ENCODE assay signal across 28 cellular contexts in genomic region chr11:116416852-116417251, GRCh38.
"Had no signal": no experiment of that assay in that cellular context is flagged by ENCODE, and none has a peak within 500 bp of the region (broad histone marks: within the 10 kb centered on the region; RNA-seq: fewer than 3 reads in every experiment).

No MANE protein-coding gene starts in this region.

- H3K4me3 ChIP-seq: stomach, suprapubic skin, testis, thoracic aorta, thyroid gland, tibial artery, tibial nerve, transverse colon, upper lobe of left lung, upper lobe of right lung, uterus, vagina had no signal

- H3K27me3 ChIP-seq: suprapubic skin, testis, thyroid gland, tibial nerve, transverse colon, upper lobe of left lung, upper lobe of right lung, uterus, vagina had no signal

- H3K4me3 Mint-ChIP-seq: stimulated activated effector memory CD8-positive, alpha-beta T cell treated with anti-CD3 and anti-CD28 coated beads, Interleukin-12 subunit alpha, Interleukin-12 subunit beta, amount 100 ng/mL, for 72 hours; stimulated activated memory B cell treated with anti-CD40 and anti-IgM and Interleukin-4, amounts not matched to agents 10 μg/mL and 1 μg/mL and 100 μg/mL, for 72 hours; stimulated activated naive B cell treated with anti-CD40 and anti-IgM and Interleukin-4, amounts not matched to agents 10 μg/mL and 1 μg/mL and 100 μg/mL, for 72 hours; stimulated activated naive CD8-positive, alpha-beta T cell treated with anti-CD3 and anti-CD28 coated beads, Interleukin-15, amount 100 ng/mL, for 72 hours; stimulated activated naive CD8-positive, alpha-beta T cell treated with anti-CD3 and anti-CD28 coated beads, Interleukin-15, Interleukin-2, amounts not matched to agents 100 ng/mL and 50 ng/mL, for 24 hours; type B pancreatic cell had no signal

- H3K4me1 ChIP-seq: thyroid gland, tibial artery, upper lobe of left lung, upper lobe of right lung, uterus, vagina had no signal

- DNase-seq: stimulated activated CD4-positive, alpha-beta T cell treated with anti-CD3 and anti-CD28 coated beads, Interleukin-2, amount 100 ng/mL, for 48 hours; stimulated activated CD4-positive, alpha-beta T cell treated with anti-CD3 and anti-CD28 coated beads, Interleukin-4, amount 100 ng/mL, for 1 hour; stimulated activated CD4-positive, alpha-beta T cell treated with anti-CD3 and anti-CD28 coated beads, Interleukin-4, amount 100 ng/mL, for 24 hours; stimulated activated CD4-positive, alpha-beta T cell treated with anti-CD3 and anti-CD28 coated beads, Interleukin-4, amount 100 ng/mL, for 4 hours; stimulated activated CD8-positive, alpha-beta memory T cell treated with anti-CD3 and anti-CD28 coated beads, Interleukin-4, amount 100 ng/mL, for 48 hours; stimulated activated naive B cell treated with anti-CD40 and anti-IgM and Interleukin-4, amounts not matched to agents 10 μg/mL and 1 μg/mL and 100 μg/mL, for 72 hours; stimulated activated naive CD4-positive, alpha-beta T cell; stimulated activated naive CD4-positive, alpha-beta T cell treated with Interleukin-2 at 50 U/mL for 16 hours; stimulated activated naive CD8-positive, alpha-beta T cell treated with anti-CD3 and anti-CD28 coated beads, Interleukin-15, amount 100 ng/mL, for 72 hours; stimulated activated naive CD8-positive, alpha-beta T cell treated with anti-CD3 and anti-CD28 coated beads, Interleukin-15, Interleukin-2, amounts not matched to agents 100 U/mL and 50 U/mL, for 24 hours; stomach; substantia nigra; testis; thyroid gland; tibial artery; transverse colon; trophoblast cell; upper lobe of left lung; upper lobe of right lung; uterus had no signal

- H3K9me3 Mint-ChIP-seq: stimulated activated effector memory CD8-positive, alpha-beta T cell treated with anti-CD3 and anti-CD28 coated beads, Interleukin-12 subunit alpha, Interleukin-12 subunit beta, amount 100 ng/mL, for 72 hours; stimulated activated memory B cell treated with anti-CD40 and anti-IgM and Interleukin-4, amounts not matched to agents 10 μg/mL and 1 μg/mL and 100 μg/mL, for 72 hours; stimulated activated naive B cell treated with anti-CD40 and anti-IgM and Interleukin-4, amounts not matched to agents 10 μg/mL and 1 μg/mL and 100 μg/mL, for 72 hours; stimulated activated naive CD8-positive, alpha-beta T cell treated with anti-CD3 and anti-CD28 coated beads, Interleukin-15, amount 100 ng/mL, for 72 hours; stimulated activated naive CD8-positive, alpha-beta T cell treated with anti-CD3 and anti-CD28 coated beads, Interleukin-15, Interleukin-2, amounts not matched to agents 100 ng/mL and 50 ng/mL, for 24 hours had no signal

- H3K36me3 Mint-ChIP-seq: stimulated activated effector memory CD8-positive, alpha-beta T cell treated with anti-CD3 and anti-CD28 coated beads, Interleukin-12 subunit alpha, Interleukin-12 subunit beta, amount 100 ng/mL, for 72 hours; stimulated activated memory B cell treated with anti-CD40 and anti-IgM and Interleukin-4, amounts not matched to agents 10 μg/mL and 1 μg/mL and 100 μg/mL, for 72 hours; stimulated activated naive B cell treated with anti-CD40 and anti-IgM and Interleukin-4, amounts not matched to agents 10 μg/mL and 1 μg/mL and 100 μg/mL, for 72 hours; type B pancreatic cell had no signal

- H3K36me3 ChIP-seq: stomach, suprapubic skin, thoracic aorta, thyroid gland, tibial artery, tibial nerve, transverse colon, upper lobe of left lung, upper lobe of right lung, uterus, vagina had no signal

- H3K27ac ChIP-seq: stomach, suprapubic skin, testis, thoracic aorta, thyroid gland, tibial artery, tibial nerve, transverse colon, upper lobe of left lung, upper lobe of right lung, uterus, vagina had no signal

- H3K4me1 Mint-ChIP-seq: stimulated activated effector memory CD8-positive, alpha-beta T cell treated with anti-CD3 and anti-CD28 coated beads, Interleukin-12 subunit alpha, Interleukin-12 subunit beta, amount 100 ng/mL, for 72 hours; stimulated activated naive B cell treated with anti-CD40 and anti-IgM and Interleukin-4, amounts not matched to agents 10 μg/mL and 1 μg/mL and 100 μg/mL, for 72 hours; stimulated activated naive CD8-positive, alpha-beta T cell treated with anti-CD3 and anti-CD28 coated beads, Interleukin-15, amount 100 ng/mL, for 72 hours had no signal

- H3K27ac Mint-ChIP-seq: stimulated activated effector memory CD8-positive, alpha-beta T cell treated with anti-CD3 and anti-CD28 coated beads, Interleukin-12 subunit alpha, Interleukin-12 subunit beta, amount 100 ng/mL, for 72 hours; stimulated activated memory B cell treated with anti-CD40 and anti-IgM and Interleukin-4, amounts not matched to agents 10 μg/mL and 1 μg/mL and 100 μg/mL, for 72 hours; stimulated activated naive B cell treated with anti-CD40 and anti-IgM and Interleukin-4, amounts not matched to agents 10 μg/mL and 1 μg/mL and 100 μg/mL, for 72 hours; stimulated activated naive CD8-positive, alpha-beta T cell treated with anti-CD3 and anti-CD28 coated beads, Interleukin-15, amount 100 ng/mL, for 72 hours; stimulated activated naive CD8-positive, alpha-beta T cell treated with anti-CD3 and anti-CD28 coated beads, Interleukin-15, Interleukin-2, amounts not matched to agents 100 ng/mL and 50 ng/mL, for 24 hours; type B pancreatic cell had no signal

- H3K9me3 ChIP-seq: stomach, suprapubic skin, testis, thoracic aorta, thyroid gland, tibial artery, tibial nerve, transverse colon, upper lobe of left lung, upper lobe of right lung, uterus, vagina had no signal

- ATAC-seq: stimulated activated effector memory CD8-positive, alpha-beta T cell treated with anti-CD3 and anti-CD28 coated beads, Interleukin-12 subunit alpha, Interleukin-12 subunit beta, amount 100 ng/mL, for 72 hours; stimulated activated memory B cell treated with anti-CD40 and anti-IgM and Interleukin-4, amounts not matched to agents 10 μg/mL and 1 μg/mL and 100 μg/mL, for 72 hours; stimulated activated naive B cell treated with anti-CD40 and anti-IgM and Interleukin-4, amounts not matched to agents 10 μg/mL and 1 μg/mL and 100 μg/mL, for 72 hours; stimulated activated naive CD8-positive, alpha-beta T cell treated with anti-CD3 and anti-CD28 coated beads, Interleukin-15, amount 100 ng/mL, for 72 hours; stimulated activated naive CD8-positive, alpha-beta T cell treated with anti-CD3 and anti-CD28 coated beads, Interleukin-15, Interleukin-2, amounts not matched to agents 100 U/mL and 50 U/mL, for 24 hours; upper lobe of right lung had no signal
